Comparison of ENCODE assay signal across 13 cellular contexts in the genomic region with DNA sequence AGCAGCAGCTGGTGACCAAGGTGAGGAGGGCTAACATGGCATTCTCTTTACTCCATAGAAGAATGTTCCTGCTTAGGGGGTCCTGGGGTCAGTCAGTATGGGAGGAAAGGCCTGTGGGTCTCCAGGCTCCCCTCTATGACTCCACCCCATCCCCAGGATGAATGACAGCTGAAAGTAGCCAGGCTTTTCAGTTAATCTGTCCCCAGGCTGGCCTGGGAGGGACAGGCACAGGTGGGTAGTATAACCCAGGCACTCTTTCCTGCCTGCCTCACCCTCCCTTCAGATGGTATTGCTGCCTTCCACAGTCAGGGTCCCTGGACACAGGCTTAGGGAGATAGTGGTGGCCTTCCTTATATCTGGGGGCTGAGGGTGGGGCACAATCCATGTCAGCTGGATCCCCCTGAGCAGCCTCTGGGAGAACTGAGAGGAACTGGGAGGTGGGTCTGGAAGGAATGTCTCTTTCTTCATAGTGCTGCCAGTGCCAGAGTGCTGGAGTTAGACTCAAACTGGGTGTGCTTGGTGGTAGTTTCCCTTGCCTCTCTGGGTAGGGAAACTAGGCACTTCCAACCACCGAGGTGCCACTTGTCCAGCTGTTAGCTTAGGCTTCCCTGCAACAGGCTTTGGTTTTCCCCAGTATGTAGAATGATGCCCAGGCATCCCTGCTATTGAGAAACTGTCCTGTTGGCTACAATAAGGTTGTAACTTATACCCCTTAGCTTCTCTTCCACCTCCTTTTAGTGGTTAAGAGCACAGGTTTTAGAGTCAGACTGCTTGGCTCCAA. TPM values are rescaled to one million over a fixed set of nuclear protein-coding genes. Genes with fewer than 3 reads are reported as not detected.
A peak's percentile ranks its signal among the peaks of the same experiment; 100 is the strongest.
DNase-seq lines count a peak whose midpoint lies in the region; ATAC-seq and TF ChIP-seq lines count a peak whose summit lies in the region.
"Had no signal": no experiment of that assay in that cellular context is flagged by ENCODE, and none has a peak within 500 bp of the region (broad histone marks: within the 10 kb centered on the region; RNA-seq: fewer than 3 reads in every experiment).

No MANE protein-coding gene starts in this region.

- no peak for DNase-seq in activated naive CD4-positive, alpha-beta T cell treated with anti-CD3 and anti-CD28 coated beads, Interleukin-2, amount 50 U/mL, for 72 hours (ENCODE audit: low spot score in 2 of 2)
- no peak for DNase-seq in activated naive CD4-positive, alpha-beta T cell treated with anti-CD3 and anti-CD28 coated beads, Interleukin-2, amount 50 U/mL, for 16 hours
- no peak for DNase-seq in T-helper 17 cell
- no peak for DNase-seq in hepatocyte (ENCODE audit: low spot score)
- DNase-seq in uterus, result no peak
- no peak for DNase-seq in activated T-helper 1 cell treated with anti-CD3 and anti-CD28 coated beads, Interleukin-12 subunit alpha, Interleukin-12 subunit beta, Interleukin-2, Interleukin-4 antibody, amounts not matched to agents 30 ng/mL and 10 ng/mL and 1 ng/mL, durations not matched to agents 14 hours and 24 hours and 36 hours (ENCODE audit: low spot score)
- no peak for DNase-seq in DMS79 treated with DMSO at 0.1 percent for 48 hours (lab: John Stamatoyannopoulos, UW)
- DNase-seq: activated effector memory CD4-positive, alpha-beta T cell treated with anti-CD3 and anti-CD28 coated beads, Interleukin-2, amount 50 U/mL, for 16 hours; GOT3; NCI-H446 treated with DMSO at 0.1 percent for 48 hours; stimulated activated CD4-positive, alpha-beta T cell treated with anti-CD3 and anti-CD28 coated beads, Interleukin-4, amount 100 ng/mL, for 4 hours; T-helper 1 cell had no signal

- TF ChIP-seq CTCF in hepatocyte (IDR thresholded peaks at IDR 0.05; ENCODE audit: poor library complexity) (no peak), uterus (IDR thresholded peaks at IDR 0.05) (no peak)

- 87% methylated on average over 1 of the region's 1 CpG for WGBS in hepatocyte (ENCODE audit: low lambda C conversion rate, missing lambda C conversion rate)

- H3K27ac Mint-ChIP-seq in activated naive CD4-positive, alpha-beta T cell treated with anti-CD3 and anti-CD28 coated beads, Interleukin-2, amount 50 U/mL, for 72 hours, result peak overlapping the region; percentile 57 to 82
- peak overlapping the region; percentile 94 for H3K27ac Mint-ChIP-seq in T-helper 17 cell
- H3K27ac Mint-ChIP-seq in activated T-helper 1 cell treated with anti-CD3 and anti-CD28 coated beads, Interleukin-12 subunit alpha, Interleukin-12 subunit beta, Interleukin-2, Interleukin-4 antibody, amounts not matched to agents 30 ng/mL and 10 ng/mL and 1 ng/mL, durations not matched to agents 14 hours and 24 hours and 36 hours, result no peak overlapping the region

- peaks cover 0 to 7% of the 10 kb centered on the region in 2 donors for H3K36me3 Mint-ChIP-seq in activated naive CD4-positive, alpha-beta T cell treated with anti-CD3 and anti-CD28 coated beads, Interleukin-2, amount 50 U/mL, for 72 hours
- H3K36me3 Mint-ChIP-seq in T-helper 17 cell (ENCODE audit: low read depth), result no peaks in the 10 kb centered on the region
- H3K36me3 Mint-ChIP-seq in activated T-helper 1 cell treated with anti-CD3 and anti-CD28 coated beads, Interleukin-12 subunit alpha, Interleukin-12 subunit beta, Interleukin-2, Interleukin-4 antibody, amounts not matched to agents 30 ng/mL and 10 ng/mL and 1 ng/mL, durations not matched to agents 14 hours and 24 hours and 36 hours (ENCODE audit: low read depth), result peaks cover 5% of the 10 kb centered on the region

- peaks cover 100% of the 10 kb centered on the region for H3K79me2 ChIP-seq in hepatocyte

- H3K36me3 ChIP-seq in hepatocyte (replicated peaks; ENCODE audit: insufficient read depth, low read depth) (no peaks in the 10 kb centered on the region), uterus (no peaks in the 10 kb centered on the region)

- H3K27ac ChIP-seq in hepatocyte (peak overlapping the region; percentile 56), uterus (peak overlapping the region; percentile 7 to 27)

- no peaks in the 10 kb centered on the region for H3K9me3 Mint-ChIP-seq in activated naive CD4-positive, alpha-beta T cell treated with anti-CD3 and anti-CD28 coated beads, Interleukin-2, amount 50 U/mL, for 72 hours
- no peaks in the 10 kb centered on the region for H3K9me3 Mint-ChIP-seq in activated T-helper 1 cell treated with anti-CD3 and anti-CD28 coated beads, Interleukin-12 subunit alpha, Interleukin-12 subunit beta, Interleukin-2, Interleukin-4 antibody, amounts not matched to agents 30 ng/mL and 10 ng/mL and 1 ng/mL, durations not matched to agents 14 hours and 24 hours and 36 hours

- H3K4me3 ChIP-seq in hepatocyte (no peak overlapping the region), uterus (no peak overlapping the region)

- H3K9me3 ChIP-seq in T-helper 17 cell (ENCODE audit: control insufficient read depth, low read length, poor library complexity, severe bottlenecking), result no peaks in the 10 kb centered on the region
- H3K9me3 ChIP-seq in hepatocyte (ENCODE audit: low read depth), result no peaks in the 10 kb centered on the region
- no peaks in the 10 kb centered on the region for H3K9me3 ChIP-seq in uterus

- no peaks in the 10 kb centered on the region for H3K9me2 ChIP-seq in hepatocyte (replicated peaks; ENCODE audit: insufficient read depth)

- no peak overlapping the region for H2AFZ ChIP-seq in hepatocyte

- peak overlapping the region; percentile 18 for H3K4me2 ChIP-seq in hepatocyte

- no peaks in the 10 kb centered on the region for H3K27me3 Mint-ChIP-seq in T-helper 17 cell
- H3K27me3 Mint-ChIP-seq in activated T-helper 1 cell treated with anti-CD3 and anti-CD28 coated beads, Interleukin-12 subunit alpha, Interleukin-12 subunit beta, Interleukin-2, Interleukin-4 antibody, amounts not matched to agents 30 ng/mL and 10 ng/mL and 1 ng/mL, durations not matched to agents 14 hours and 24 hours and 36 hours (ENCODE audit: insufficient read depth), result no peaks in the 10 kb centered on the region

- H4K20me1 ChIP-seq in hepatocyte (ENCODE audit: insufficient read depth, poor library complexity, severe bottlenecking), result peaks cover 96% of the 10 kb centered on the region

- peaks cover 75% of the 10 kb centered on the region for H3K4me1 Mint-ChIP-seq in T-helper 17 cell
- peaks cover 67% of the 10 kb centered on the region for H3K4me1 Mint-ChIP-seq in activated T-helper 1 cell treated with anti-CD3 and anti-CD28 coated beads, Interleukin-12 subunit alpha, Interleukin-12 subunit beta, Interleukin-2, Interleukin-4 antibody, amounts not matched to agents 30 ng/mL and 10 ng/mL and 1 ng/mL, durations not matched to agents 14 hours and 24 hours and 36 hours (ENCODE audit: low read depth)

- H3K4me1 ChIP-seq in hepatocyte (ENCODE audit: insufficient read depth), result peaks cover 59% of the 10 kb centered on the region
- H3K4me1 ChIP-seq in uterus, result peaks cover 9 to 19% of the 10 kb centered on the region in 2 donors

- no peak for TF ChIP-seq POLR2A in uterus (IDR thresholded peaks at IDR 0.05)

- no peak overlapping the region for H3K4me3 Mint-ChIP-seq in T-helper 17 cell
- no peak overlapping the region for H3K4me3 Mint-ChIP-seq in activated T-helper 1 cell treated with anti-CD3 and anti-CD28 coated beads, Interleukin-12 subunit alpha, Interleukin-12 subunit beta, Interleukin-2, Interleukin-4 antibody, amounts not matched to agents 30 ng/mL and 10 ng/mL and 1 ng/mL, durations not matched to agents 14 hours and 24 hours and 36 hours

- H3K27me3 ChIP-seq in hepatocyte, result no peaks in the 10 kb centered on the region
- no peaks in the 10 kb centered on the region for H3K27me3 ChIP-seq in uterus

- ATAC-seq in activated naive CD4-positive, alpha-beta T cell treated with anti-CD3 and anti-CD28 coated beads, Interleukin-2, amount 50 U/mL, for 72 hours, result no peak
- ATAC-seq in T-helper 17 cell, result no peak
- ATAC-seq in GM21381 (IDR thresholded peaks at IDR 0.05; ENCODE audit: unreplicated experiment), result no peak

- intact Hi-C loops in uterus (cut with DNase I; ENCODE audit: low total_unique reads), result no loop called here
- intact Hi-C loops in activated T-helper 1 cell treated with anti-CD3 and anti-CD28 coated beads, Interleukin-12 subunit alpha, Interleukin-12 subunit beta, Interleukin-2, Interleukin-4 antibody, amounts not matched to agents 30 ng/mL and 10 ng/mL and 1 ng/mL, durations not matched to agents 14 hours and 24 hours and 36 hours (cut with micrococcal nuclease), result loop anchor here (2.0 kb wide), 1 partner anchor 26 kb away; no protein-coding TSS in a partner anchor

RNA-seq across cellular contexts. Expression of a gene that starts 27.8 kb away (rescaled TPM):
- 100 to 1,000 TPM; 172 to 231 TPM for total RNA-seq in activated naive CD4-positive, alpha-beta T cell treated with anti-CD3 and anti-CD28 coated beads, Interleukin-2, amount 50 U/mL, for 72 hours
- total RNA-seq in T-helper 17 cell, result 100 to 1,000 TPM; 121 to 125 TPM
- total RNA-seq in hepatocyte, result 68.4 and 75.0 TPM in 2 replicates
- polyA plus RNA-seq in hepatocyte, result 62.9 and 64.7 TPM in 2 replicates
- total RNA-seq in uterus, result 100 to 1,000 TPM in 1 of 4 donors, 10 to 100 TPM in 3; 33.3 to 202 (median 47.1) TPM
- 335 and 338 TPM in 2 replicates for total RNA-seq in activated T-helper 1 cell treated with anti-CD3 and anti-CD28 coated beads, Interleukin-12 subunit alpha, Interleukin-12 subunit beta, Interleukin-2, Interleukin-4 antibody, amounts not matched to agents 30 ng/mL and 10 ng/mL and 1 ng/mL, durations not matched to agents 14 hours and 24 hours and 36 hours
